ENCODE assay signal across 17 cellular contexts in the genomic region with DNA sequence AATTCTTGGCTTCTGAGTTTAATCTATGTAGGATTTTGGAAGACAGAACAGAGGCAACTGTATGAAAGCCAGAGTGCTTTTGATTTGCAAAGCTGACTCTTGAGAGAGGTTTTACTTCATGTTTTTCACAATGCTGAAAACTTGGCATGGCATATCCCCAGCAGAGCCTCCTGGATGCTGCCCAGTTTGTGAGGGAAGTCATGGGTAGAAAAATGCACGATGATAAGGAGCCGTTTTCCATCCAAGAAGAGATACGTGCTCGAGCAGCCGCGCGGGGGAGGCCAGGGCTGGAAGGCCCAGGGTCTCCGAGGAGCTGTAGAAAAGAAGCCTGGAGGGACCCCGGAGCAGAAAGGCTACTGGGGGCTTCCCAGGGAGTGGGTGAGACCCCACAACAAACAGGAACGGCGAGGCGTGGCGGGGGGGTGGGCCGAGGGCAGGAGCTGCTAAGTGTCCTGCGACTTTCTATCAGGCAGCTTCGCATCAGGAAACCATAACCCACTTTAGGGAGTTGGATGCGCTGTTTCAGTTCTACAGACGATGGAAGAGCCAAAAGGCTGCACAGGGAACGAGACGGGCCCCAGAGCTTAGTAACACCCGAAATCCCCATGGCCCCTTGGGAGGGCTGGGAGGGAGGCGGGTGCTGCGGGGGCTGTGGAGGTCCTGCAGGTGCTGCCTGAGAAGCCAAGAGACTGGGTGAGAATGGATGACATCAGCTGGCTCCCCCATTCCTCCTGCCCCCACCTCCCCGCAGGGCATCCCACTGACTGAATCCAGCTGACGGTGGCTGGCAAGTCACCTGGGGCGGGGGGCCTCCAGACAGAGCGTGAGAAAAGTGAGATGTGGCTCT. TPM values are rescaled to one million over a fixed set of nuclear protein-coding genes. Genes with fewer than 3 reads are reported as not detected.
A peak's percentile ranks its signal among the peaks of the same experiment; 100 is the strongest.
DNase-seq lines count a peak whose midpoint lies in the region; TF ChIP-seq lines count a peak whose summit lies in the region.
"Had no signal": no experiment of that assay in that cellular context is flagged by ENCODE, and none has a peak within 500 bp of the region (broad histone marks: within the 10 kb centered on the region; RNA-seq: fewer than 3 reads in every experiment).

No MANE protein-coding gene starts in this region.

- TF ChIP-seq CTCF in fibroblast of pulmonary artery (IDR thresholded peaks at IDR 0.05; ENCODE audit: low read length, missing control alignments) (no peak), GM10266 (IDR thresholded peaks at IDR 0.05; ENCODE audit: control insufficient read depth, insufficient read depth, low read depth, missing control alignments) (no peak)

- no peak overlapping the region for H3K23ac ChIP-seq in mesenchymal stem cell (ENCODE audit: low read length in 2 of 2)

- DNase-seq in adipocyte (ENCODE audit: low read depth) (no peak), fibroblast of pulmonary artery (ENCODE audit: low read depth) (peak; percentile 89), mesenchymal stem cell (no peak), superior temporal gyrus (ENCODE audit: extremely low spot score) (peak; percentile 22), GM10266 (ENCODE audit: extremely low spot score) (no peak), iPS-NIHi7 (ENCODE audit: extremely low spot score) (no peak), Ammon's horn (ENCODE audit: low spot score) (no peak)
- DNase-seq in T-helper 2 cell treated with Interferon-gamma antibody and Interleukin-4, amounts not matched to agents 5 μg/mL and 100 μg/mL, for 36 hours (ENCODE audit: low spot score), result no peak
- DNase-seq: activated CD4-positive, alpha-beta T cell treated with anti-CD3 and anti-CD28 coated beads for 1 hour; amygdala; kidney glomerular epithelial cell; NCI-H187; NCI-H524; SHP77 treated with DMSO at 0.1 percent for 48 hours; T-helper 2 cell had no signal

- H3K36me3 ChIP-seq in adipocyte (ENCODE audit: control insufficient read depth, insufficient read depth, low read length, severe bottlenecking), result no peaks in the 10 kb centered on the region
- no peaks in the 10 kb centered on the region for H3K36me3 ChIP-seq in mesenchymal stem cell (ENCODE audit: control insufficient read depth in 1 of 2, insufficient read depth in 2 of 2, low read depth in 1 of 2, low read length in 2 of 2)
- H3K36me3 ChIP-seq: HAP-1 had no signal

- no peaks in the 10 kb centered on the region for H3K36me3 Mint-ChIP-seq in T-helper 2 cell treated with Interferon-gamma antibody and Interleukin-4, amounts not matched to agents 5 μg/mL and 100 μg/mL, for 36 hours (ENCODE audit: low read depth)

- H4K91ac ChIP-seq in mesenchymal stem cell (ENCODE audit: low read length), result no peak overlapping the region

- H3K9me3 ChIP-seq in adipocyte (ENCODE audit: control insufficient read depth, low read length) (no peaks in the 10 kb centered on the region), mesenchymal stem cell (ENCODE audit: control insufficient read depth, low read length) (no peaks in the 10 kb centered on the region)
- H3K9me3 ChIP-seq: HAP-1 had no signal

- H3K4me2 ChIP-seq in mesenchymal stem cell (ENCODE audit: low read length, poor library complexity, severe bottlenecking), result no peak overlapping the region

- H3K27me3 ChIP-seq in adipocyte (replicated peaks; ENCODE audit: control insufficient read depth, insufficient read depth, low read length) (no peaks in the 10 kb centered on the region), mesenchymal stem cell (ENCODE audit: control insufficient read depth in 1 of 2, insufficient read depth in 1 of 2, low read length in 2 of 2) (peaks cover 1 to 7% of the 10 kb centered on the region in 2 experiments)

- H3K18ac ChIP-seq in mesenchymal stem cell (ENCODE audit: low read depth in 1 of 2, low read length in 2 of 2), result no peak overlapping the region

- H2BK120ac ChIP-seq in mesenchymal stem cell (ENCODE audit: low read depth, low read length), result no peak overlapping the region

- H3K14ac ChIP-seq in mesenchymal stem cell (ENCODE audit: low read length in 2 of 2), result no peak overlapping the region

- no peaks in the 10 kb centered on the region for H3K79me1 ChIP-seq in mesenchymal stem cell (replicated peaks; ENCODE audit: low read length, poor library complexity, severe bottlenecking)

- no peak overlapping the region for H2AK5ac ChIP-seq in mesenchymal stem cell (ENCODE audit: low read length, severe bottlenecking)

- H3K4me3 Mint-ChIP-seq in T-helper 2 cell treated with Interferon-gamma antibody and Interleukin-4, amounts not matched to agents 5 μg/mL and 100 μg/mL, for 36 hours, result no peak overlapping the region

- no peak overlapping the region for H3K27ac Mint-ChIP-seq in T-helper 2 cell treated with Interferon-gamma antibody and Interleukin-4, amounts not matched to agents 5 μg/mL and 100 μg/mL, for 36 hours

- no peaks in the 10 kb centered on the region for H3K4me1 Mint-ChIP-seq in T-helper 2 cell treated with Interferon-gamma antibody and Interleukin-4, amounts not matched to agents 5 μg/mL and 100 μg/mL, for 36 hours (ENCODE audit: low read depth)

- H2BK15ac ChIP-seq in mesenchymal stem cell (ENCODE audit: low read depth, poor library complexity, severe bottlenecking), result no peak overlapping the region

- no peak overlapping the region for H4K8ac ChIP-seq in mesenchymal stem cell (ENCODE audit: low read length)

- peak overlapping the region; percentile 73 for H3K9ac ChIP-seq in adipocyte (ENCODE audit: low read length)
- H3K9ac ChIP-seq in mesenchymal stem cell (ENCODE audit: low read length), result peak overlapping the region; percentile 84

- H3K27me3 Mint-ChIP-seq in T-helper 2 cell treated with Interferon-gamma antibody and Interleukin-4, amounts not matched to agents 5 μg/mL and 100 μg/mL, for 36 hours (ENCODE audit: low read depth), result peaks cover 13% of the 10 kb centered on the region

- peaks cover 26% of the 10 kb centered on the region for H3K4me1 ChIP-seq in adipocyte (ENCODE audit: control insufficient read depth, insufficient read depth, low read length)
- H3K4me1 ChIP-seq in mesenchymal stem cell (ENCODE audit: control insufficient read depth, insufficient read depth, low read depth, low read length), result no peaks in the 10 kb centered on the region
- H3K4me1 ChIP-seq: HAP-1 had no signal

- no peak overlapping the region for H2BK5ac ChIP-seq in mesenchymal stem cell (ENCODE audit: low read depth, low read length, poor library complexity, severe bottlenecking)

- H3K27ac ChIP-seq in mesenchymal stem cell (ENCODE audit: low read length, poor library complexity, severe bottlenecking), result no peak overlapping the region
- H3K27ac ChIP-seq: epithelial cell of prostate had no signal

- H2AFZ ChIP-seq in mesenchymal stem cell (ENCODE audit: low read depth, low read length), result no peak overlapping the region

- H3K4me3 ChIP-seq in adipocyte (ENCODE audit: low read length) (peak overlapping the region; percentile 71), fibroblast of pulmonary artery (replicated peaks; ENCODE audit: low read depth, low read length) (peak overlapping the region; percentile 29), mesenchymal stem cell (ENCODE audit: insufficient read depth in 1 of 2, low read depth in 1 of 2, low read length in 2 of 2) (peak overlapping the region in 1 of 2 experiments; percentile 67)
- H3K4me3 ChIP-seq: HAP-1 had no signal

- 90% methylated on average over 25 of the region's 27 CpGs for WGBS in mesenchymal stem cell

- H2BK12ac ChIP-seq in mesenchymal stem cell (ENCODE audit: low read length in 2 of 2), result no peak overlapping the region

- H3K9me3 Mint-ChIP-seq in T-helper 2 cell treated with Interferon-gamma antibody and Interleukin-4, amounts not matched to agents 5 μg/mL and 100 μg/mL, for 36 hours, result no peaks in the 10 kb centered on the region

- H3K4ac ChIP-seq in mesenchymal stem cell (ENCODE audit: low read depth in 1 of 2, low read length in 2 of 2), result no peak overlapping the region

RNA-seq across cellular contexts. Expression of gene PNLDC1, which starts 36.4 kb away (rescaled TPM):
- 0.03 TPM for polyA plus RNA-seq in mesenchymal stem cell (2013, experiment 1 of 2)
- 0.03 TPM for polyA plus RNA-seq in mesenchymal stem cell (2013, experiment 2 of 2)

RNA-seq across cellular contexts. Expression of gene MRPL18, which starts 46.2 kb away (rescaled TPM):
- 57.8 TPM for polyA plus RNA-seq in mesenchymal stem cell (2013, experiment 1 of 2)
- polyA plus RNA-seq in mesenchymal stem cell (2013, experiment 2 of 2), result 58.5 TPM

RNA-seq across cellular contexts. Expression of gene TCP1, which starts 47.1 kb away (rescaled TPM):
- polyA plus RNA-seq in mesenchymal stem cell (2013, experiment 1 of 2), result 92.8 TPM
- 97.3 TPM for polyA plus RNA-seq in mesenchymal stem cell (2013, experiment 2 of 2)

RNA-seq across cellular contexts. Expression of gene MAS1, which starts 54.3 kb away (rescaled TPM):
- not detected for polyA plus RNA-seq in mesenchymal stem cell (2013, experiment 1 of 2)
- not detected for polyA plus RNA-seq in mesenchymal stem cell (2013, experiment 2 of 2)

Comparison
In these comparisons a context has a peak if more than half of its experiments do, and no peak if none do; other contexts are left out.
1. DNase-seq: peak in fibroblast of pulmonary artery (single experiment) and superior temporal gyrus (single experiment); none in adipocyte (single experiment), mesenchymal stem cell (single experiment), GM10266 (single experiment), iPS-NIHi7 (single experiment), T-helper 2 cell treated with Interferon-gamma antibody and Interleukin-4, amounts not matched to agents 5 μg/mL and 100 μg/mL, for 36 hours (single experiment) and Ammon's horn (single experiment).